1 cellular context compared by ENCODE assay signal in genomic region chr6:155314773-155315515, GRCh38.
TF ChIP-seq lines count a peak whose summit lies in the region.

No MANE protein-coding gene starts in this region.

TF ChIP-seq in GM12878, 131 proteins besides CTCF, POLR2A, EP300 and RAD21 (continued from another document and continues in another):
- no peak for TF ChIP-seq BCL3 (IDR thresholded peaks at IDR 0.05; ENCODE audit: borderline replicate concordance, insufficient read depth, low read depth, low read length, poor library complexity, severe bottlenecking)
- TF ChIP-seq SPI1 (IDR thresholded peaks at IDR 0.05; ENCODE audit: borderline replicate concordance, insufficient read depth, low read depth, low read length): peak; percentile 62
- TF ChIP-seq NFIC (IDR thresholded peaks at IDR 0.05; ENCODE audit: low read depth, low read length): 0 out of 2 replicates have a peak, but pooled peaks have one; percentile 51
- no peak for TF ChIP-seq REST (IDR thresholded peaks at IDR 0.05; ENCODE audit: low read depth, low read length)
- no peak for TF ChIP-seq IKZF1 (conservative IDR thresholded peaks at IDR 0.05)
- 0 out of 2 replicates have a peak, but pooled peaks have one; percentile 21 for TF ChIP-seq SMAD5 (IDR thresholded peaks at IDR 0.05; ENCODE audit: low read depth)
- TF ChIP-seq RB1 (IDR thresholded peaks at IDR 0.05; ENCODE audit: borderline replicate concordance): peak; percentile 14; the same call in 1 of the 2 replicates
- TF ChIP-seq DPF2 (IDR thresholded peaks at IDR 0.05): peak; percentile 40; the same call in 1 of the 2 replicates
- TF ChIP-seq SIN3A (IDR thresholded peaks at IDR 0.05; ENCODE audit: low read depth, low read length): 0 out of 2 replicates have a peak, but pooled peaks have one; percentile 5
- no peak for TF ChIP-seq BMI1 (IDR thresholded peaks at IDR 0.05; ENCODE audit: borderline replicate concordance)
- TF ChIP-seq TCF7 (IDR thresholded peaks at IDR 0.05; ENCODE audit: borderline replicate concordance): 0 out of 2 replicates have a peak, but pooled peaks have one; percentile 38
- 0 out of 2 replicates have a peak, but pooled peaks have one; percentile 36 for TF ChIP-seq TAF1 (IDR thresholded peaks at IDR 0.05; ENCODE audit: borderline replicate concordance, low read depth, low read length)
- TF ChIP-seq MTA2 (IDR thresholded peaks at IDR 0.05; ENCODE audit: low read depth): 0 out of 2 replicates have a peak, but pooled peaks have one; percentile 22
- no peak for TF ChIP-seq ZNF384 (IDR thresholded peaks at IDR 0.05; ENCODE audit: borderline replicate concordance, low read depth, low read length)
- no peak for TF ChIP-seq ZBTB4 (CRISPR knock-in tag; IDR thresholded peaks at IDR 0.05)
- TF ChIP-seq CBX5 (IDR thresholded peaks at IDR 0.05; ENCODE audit: low read depth): 0 out of 2 replicates have a peak, but pooled peaks have one; percentile 39
- no peak for TF ChIP-seq NR2C1 (IDR thresholded peaks at IDR 0.05)
- TF ChIP-seq YY1 (IDR thresholded peaks at IDR 0.05; ENCODE audit: low read depth, low read length): no peak
- TF ChIP-seq CREM (IDR thresholded peaks at IDR 0.05; ENCODE audit: low read depth): 0 out of 2 replicates have a peak, but pooled peaks have one; percentile 6
- TF ChIP-seq EED (IDR thresholded peaks at IDR 0.05; ENCODE audit: low read depth): no peak
- no peak for TF ChIP-seq KDM1A (IDR thresholded peaks at IDR 0.05; ENCODE audit: borderline replicate concordance)
- no peak for TF ChIP-seq NRF1 (conservative IDR thresholded peaks at IDR 0.05; ENCODE audit: low read depth, low read length)
- TF ChIP-seq ZNF207 (IDR thresholded peaks at IDR 0.05; ENCODE audit: borderline replicate concordance): peak; percentile 93; the same call in 1 of the 2 replicates
- no peak for TF ChIP-seq RFX5 (IDR thresholded peaks at IDR 0.05; ENCODE audit: low read depth, low read length)
- no peak; the same call in 1 of the 2 replicates for TF ChIP-seq PAX8 (IDR thresholded peaks at IDR 0.05)
- no peak for TF ChIP-seq CUX1 (IDR thresholded peaks at IDR 0.05; ENCODE audit: insufficient replicate concordance, low read depth, low read length)
- TF ChIP-seq ZZZ3 (IDR thresholded peaks at IDR 0.05; ENCODE audit: control insufficient read depth, insufficient read length, low read depth): no peak
- no peak for TF ChIP-seq MYB (IDR thresholded peaks at IDR 0.05; ENCODE audit: borderline replicate concordance, low read depth, low read length)
- peak; percentile 56; the same call in 1 of the 2 replicates for TF ChIP-seq HSF1 (IDR thresholded peaks at IDR 0.05; ENCODE audit: low read depth, low read length)
- no peak for TF ChIP-seq ZNF622 (IDR thresholded peaks at IDR 0.05)
- TF ChIP-seq SIX5 (IDR thresholded peaks at IDR 0.05; ENCODE audit: low read depth, low read length, severe bottlenecking): no peak
- no peak for TF ChIP-seq BCLAF1 (IDR thresholded peaks at IDR 0.05)
- no peak for TF ChIP-seq CBFB (IDR thresholded peaks at IDR 0.05; ENCODE audit: low read depth)
- no peak for TF ChIP-seq E4F1 (IDR thresholded peaks at IDR 0.05; ENCODE audit: borderline replicate concordance, partially characterized antibody)
- no peak for TF ChIP-seq PBX3 (IDR thresholded peaks at IDR 0.05; ENCODE audit: insufficient replicate concordance, low read depth, low read length)
- TF ChIP-seq BRCA1 (IDR thresholded peaks at IDR 0.05; ENCODE audit: low read depth, low read length): no peak
- peak; percentile 95 for TF ChIP-seq ZNF217 (IDR thresholded peaks at IDR 0.05)
- no peak for TF ChIP-seq ESRRA (IDR thresholded peaks at IDR 0.05; ENCODE audit: low read length)
